ENCODE assay signal across 8 cellular contexts in genomic region chr17:3827124-3827773, GRCh38. TPM values are rescaled to one million over a fixed set of nuclear protein-coding genes. Genes with fewer than 3 reads are reported as not detected.
A peak's percentile ranks its signal among the peaks of the same experiment; 100 is the strongest.
DNase-seq lines count a peak whose midpoint lies in the region; ATAC-seq and TF ChIP-seq lines count a peak whose summit lies in the region.

No MANE protein-coding gene starts in this region.

- intact Hi-C loops in activated CD8-positive, alpha-beta T cell treated with anti-CD3 and anti-CD28 coated beads for 36 hours (cut with micrococcal nuclease) = loop anchor here (1.0 kb wide), 1 partner anchor 89 kb away; no protein-coding TSS in a partner anchor

- no peaks in the 10 kb centered on the region for H3K27me3 Mint-ChIP-seq in activated CD8-positive, alpha-beta T cell treated with anti-CD3 and anti-CD28 coated beads for 36 hours
- H3K27me3 Mint-ChIP-seq in endothelial cell (ENCODE audit: unreplicated experiment) (peaks cover 7% of the 10 kb centered on the region), nephron progenitor cell (ENCODE audit: low read depth, poor library complexity) (no peaks in the 10 kb centered on the region)
- no peaks in the 10 kb centered on the region for H3K27me3 Mint-ChIP-seq in stimulated activated naive CD8-positive, alpha-beta T cell treated with anti-CD3 and anti-CD28 coated beads, Interleukin-15, amount 100 ng/mL, for 72 hours

- ATAC-seq in activated CD8-positive, alpha-beta T cell treated with anti-CD3 and anti-CD28 coated beads for 36 hours = no peak
- no peak for ATAC-seq in stimulated activated naive CD8-positive, alpha-beta T cell treated with anti-CD3 and anti-CD28 coated beads, Interleukin-15, amount 100 ng/mL, for 72 hours
- no peak for ATAC-seq in GM18519 (IDR thresholded peaks at IDR 0.05; ENCODE audit: low FRiP score, unreplicated experiment)

- POLR2A ChIA-PET in activated CD8-positive, alpha-beta T cell treated with anti-CD3 and anti-CD28 coated beads for 36 hours (lab: Charles Lee) = interaction anchor here (0.6 to 5.3 kb wide), 5 partner anchors 18 to 216 kb away, joined by 3 to 33 read pairs (median 5); partner anchors contain the start of gene NCBP3

- CTCF ChIA-PET in activated CD8-positive, alpha-beta T cell treated with anti-CD3 and anti-CD28 coated beads for 36 hours (lab: Charles Lee) = interaction anchor here (0.6 to 7.9 kb wide), 44 partner anchors 9 to 331 kb away, joined by 3 to 367 read pairs (median 5); partner anchors contain the start of genes CTNS, HASPIN, ITGAE and NCBP3

- H3K4me1 Mint-ChIP-seq in activated CD8-positive, alpha-beta T cell treated with anti-CD3 and anti-CD28 coated beads for 36 hours (ENCODE audit: low read depth) = peaks cover 9% of the 10 kb centered on the region
- H3K4me1 Mint-ChIP-seq in endothelial cell (ENCODE audit: unreplicated experiment) (no peaks in the 10 kb centered on the region), nephron progenitor cell (no peaks in the 10 kb centered on the region)
- peaks cover 7% of the 10 kb centered on the region for H3K4me1 Mint-ChIP-seq in stimulated activated naive CD8-positive, alpha-beta T cell treated with anti-CD3 and anti-CD28 coated beads, Interleukin-15, amount 100 ng/mL, for 72 hours

- H3K27ac Mint-ChIP-seq in activated CD8-positive, alpha-beta T cell treated with anti-CD3 and anti-CD28 coated beads for 36 hours = peak overlapping the region; percentile 25
- H3K27ac Mint-ChIP-seq in endothelial cell (ENCODE audit: unreplicated experiment) (no peak overlapping the region), nephron progenitor cell (no peak overlapping the region)
- H3K27ac Mint-ChIP-seq in stimulated activated naive CD8-positive, alpha-beta T cell treated with anti-CD3 and anti-CD28 coated beads, Interleukin-15, amount 100 ng/mL, for 72 hours = no peak overlapping the region

- DNase-seq in NCI-H2196 (lab: John Stamatoyannopoulos, UW; ENCODE audit: unreplicated experiment) (peak; percentile 4), NCI-H2196 treated with DMSO at 0.1 percent for 48 hours (lab: John Stamatoyannopoulos, UW; ENCODE audit: unreplicated experiment) (no peak), NCI-H1694 treated with DMSO at 0.1 percent for 48 hours (lab: John Stamatoyannopoulos, UW) (peak; percentile 27), endothelial cell (ENCODE audit: low spot score) (peak; percentile 76), nephron progenitor cell (peak; percentile 63)
- peak; percentile 89 for DNase-seq in activated CD8-positive, alpha-beta T cell treated with anti-CD3 and anti-CD28 coated beads for 36 hours
- peak; percentile 55 to 61 for DNase-seq in stimulated activated naive CD8-positive, alpha-beta T cell treated with anti-CD3 and anti-CD28 coated beads, Interleukin-15, amount 100 ng/mL, for 72 hours

- peak; percentile 97 for TF ChIP-seq CTCF in activated CD8-positive, alpha-beta T cell treated with anti-CD3 and anti-CD28 coated beads for 36 hours (IDR thresholded peaks at IDR 0.05)
- TF ChIP-seq CTCF in endothelial cell (IDR thresholded peaks at IDR 0.05; ENCODE audit: unreplicated experiment) (peak; percentile 63), nephron progenitor cell (IDR thresholded peaks at IDR 0.05) (peak; percentile 68)

- H3K4me3 Mint-ChIP-seq in activated CD8-positive, alpha-beta T cell treated with anti-CD3 and anti-CD28 coated beads for 36 hours = no peak overlapping the region
- H3K4me3 Mint-ChIP-seq in endothelial cell (ENCODE audit: unreplicated experiment) (peak overlapping the region; percentile 62), nephron progenitor cell (no peak overlapping the region)
- no peak overlapping the region for H3K4me3 Mint-ChIP-seq in stimulated activated naive CD8-positive, alpha-beta T cell treated with anti-CD3 and anti-CD28 coated beads, Interleukin-15, amount 100 ng/mL, for 72 hours

- H3K36me3 Mint-ChIP-seq in activated CD8-positive, alpha-beta T cell treated with anti-CD3 and anti-CD28 coated beads for 36 hours (ENCODE audit: low read depth) = peaks cover 15% of the 10 kb centered on the region
- H3K36me3 Mint-ChIP-seq in endothelial cell (ENCODE audit: low read depth, unreplicated experiment) = peaks cover 23% of the 10 kb centered on the region
- H3K36me3 Mint-ChIP-seq in nephron progenitor cell (ENCODE audit: low read depth) = peaks cover 62% of the 10 kb centered on the region

- no peaks in the 10 kb centered on the region for H3K9me3 Mint-ChIP-seq in activated CD8-positive, alpha-beta T cell treated with anti-CD3 and anti-CD28 coated beads for 36 hours
- H3K9me3 Mint-ChIP-seq in endothelial cell (ENCODE audit: unreplicated experiment) = no peaks in the 10 kb centered on the region
- no peaks in the 10 kb centered on the region for H3K9me3 Mint-ChIP-seq in nephron progenitor cell
- no peaks in the 10 kb centered on the region for H3K9me3 Mint-ChIP-seq in stimulated activated naive CD8-positive, alpha-beta T cell treated with anti-CD3 and anti-CD28 coated beads, Interleukin-15, amount 100 ng/mL, for 72 hours

RNA-seq across cellular contexts. Expression of gene NCBP3, which starts 18.8 kb away (rescaled TPM):
- 10 to 100 TPM; 34.7 to 41.1 TPM for total RNA-seq in activated CD8-positive, alpha-beta T cell treated with anti-CD3 and anti-CD28 coated beads for 36 hours
- 84.4 TPM for total RNA-seq in endothelial cell (ENCODE audit: unreplicated experiment)

RNA-seq across cellular contexts. Expression of gene ITGAE, which starts 26.3 kb away (rescaled TPM):
- total RNA-seq in activated CD8-positive, alpha-beta T cell treated with anti-CD3 and anti-CD28 coated beads for 36 hours = 10 to 100 TPM; 31.8 to 32.4 TPM
- total RNA-seq in endothelial cell (ENCODE audit: unreplicated experiment) = 30.0 TPM
